In genomic region chr20:25624500-25624939, GRCh38 we compare ENCODE assay signal across 8 cellular contexts. TPM values are rescaled to one million over a fixed set of nuclear protein-coding genes. Genes with fewer than 3 reads are reported as not detected.
DNase-seq lines count a peak whose midpoint lies in the region; ATAC-seq, FAIRE-seq and TF ChIP-seq lines count a peak whose summit lies in the region.

No MANE protein-coding gene starts in this region.

- no peak for TF ChIP-seq CTCF in AG09309 (IDR thresholded peaks at IDR 0.05; ENCODE audit: control insufficient read depth, insufficient read depth, low read depth, low read length, missing control alignments)
- no peak for TF ChIP-seq CTCF in astrocyte of the cerebellum (IDR thresholded peaks at IDR 0.05; ENCODE audit: low read depth, low read length, missing control alignments)
- TF ChIP-seq CTCF in D721Med (IDR thresholded peaks at IDR 0.05; ENCODE audit: insufficient read depth, missing control alignments) = no peak

- no peaks in the 10 kb centered on the region for H3K27me3 Mint-ChIP-seq in IgD-negative memory B cell
- H3K27me3 Mint-ChIP-seq in memory B cell = no peaks in the 10 kb centered on the region

- H3K9me3 Mint-ChIP-seq in IgD-negative memory B cell (peaks cover 0 to 3% (median 0%) of the 10 kb centered on the region in 3 donors), memory B cell (peaks cover 3% of the 10 kb centered on the region)

- in situ Hi-C loops in astrocyte of the cerebellum (cut with HindIII; ENCODE audit: low sequenced_read_pairs) = no loop called here

- H3K4me3 Mint-ChIP-seq in IgD-negative memory B cell = peak overlapping the region; percentile 93 to 99 (median 97)
- H3K4me3 Mint-ChIP-seq in memory B cell = peak overlapping the region; percentile 97

- H3K4me1 Mint-ChIP-seq in IgD-negative memory B cell = peaks cover 14 to 31% (median 18%) of the 10 kb centered on the region in 3 donors
- peaks cover 20% of the 10 kb centered on the region for H3K4me1 Mint-ChIP-seq in memory B cell

- DNase-seq in AG09309 (ENCODE audit: low read depth) (no peak), astrocyte of the cerebellum (ENCODE audit: low read depth) (no peak), memory B cell (ENCODE audit: low spot score in 2 of 2) (no peak), aorta (no peak), NCI-H1930 (lab: John Stamatoyannopoulos, UW) (no peak), D721Med (ENCODE audit: insufficient read length, low spot score) (no peak)
- no peak for DNase-seq in stimulated activated CD4-positive, alpha-beta T cell treated with anti-CD3 and anti-CD28 coated beads, Interleukin-12 subunit alpha, Interleukin-12 subunit beta, amount 100 ng/mL, for 4 hours

- H3K9me3 ChIP-seq in aorta (ENCODE audit: control insufficient read depth, low read length) = no peaks in the 10 kb centered on the region

- ATAC-seq in memory B cell (ENCODE audit: low read depth) (no peak), aorta (ENCODE audit: low FRiP score) (no peak)

- peaks cover 2% of the 10 kb centered on the region for H3K36me3 Mint-ChIP-seq in IgD-negative memory B cell
- peaks cover 2% of the 10 kb centered on the region for H3K36me3 Mint-ChIP-seq in memory B cell

- H3K4me3 ChIP-seq in AG09309 (ENCODE audit: control insufficient read depth, low read depth, low read length) = peak overlapping the region; percentile 94
- peak overlapping the region; percentile 92 for H3K4me3 ChIP-seq in astrocyte of the cerebellum (ENCODE audit: low read depth, low read length)
- peak overlapping the region; percentile 8 to 46 for H3K4me3 ChIP-seq in aorta (ENCODE audit: low read length in 2 of 2)

- WGBS in aorta, 2 donors = 36 to 41% methylated on average over 17 of the region's 17 CpGs

- H3K27ac Mint-ChIP-seq in IgD-negative memory B cell (peak overlapping the region; percentile 85 to 96 (median 95)), memory B cell (peak overlapping the region; percentile 98)

- no peaks in the 10 kb centered on the region for H3K4me1 ChIP-seq in aorta (ENCODE audit: control insufficient read depth in 1 of 2, insufficient read depth in 2 of 2, low read length in 2 of 2)

- no peaks in the 10 kb centered on the region for H3K27me3 ChIP-seq in aorta (ENCODE audit: control insufficient read depth in 1 of 2, insufficient read depth in 2 of 2, low read length in 1 of 2)

- no peaks in the 10 kb centered on the region for H3K36me3 ChIP-seq in aorta (ENCODE audit: control insufficient read depth in 1 of 2, insufficient read depth in 2 of 2, low read length in 1 of 2)

- no peak for FAIRE-seq in D721Med (lab: Jason Lieb, UNC)

- intact Hi-C loops in aorta (cut with DNase I) = loop anchor here (5.0 kb wide), 4 partner anchors 37 to 117 kb away; partner anchors contain the start of genes NINL (in 1 of the 2) and ZNF337 (in 1 of the 2)

- peak overlapping the region in 1 of 2 donors; percentile 57 for H3K27ac ChIP-seq in aorta (ENCODE audit: low read depth in 1 of 2, low read length in 2 of 2)

RNA-seq across cellular contexts. Expression of gene NANP, which starts 0.7 kb away (rescaled TPM):
- polyA plus RNA-seq in IgD-negative memory B cell (0.73 TPM), aorta (1 to 10 TPM; 1.6 to 1.9 TPM)
- total RNA-seq in aorta = 1 to 10 TPM; 5.0 to 5.6 TPM

RNA-seq across cellular contexts. Expression of gene NINL, which starts 39.2 kb away (rescaled TPM):
- polyA plus RNA-seq in IgD-negative memory B cell = 1.8 TPM
- 10 to 100 TPM in 1 of 2 donors, 1 to 10 TPM in 1; 9.1 to 16.7 TPM for total RNA-seq in aorta
- 10 to 100 TPM in 1 of 2 donors, 1 to 10 TPM in 1; 6.0 to 28.3 TPM for polyA plus RNA-seq in aorta

Comparison
In these comparisons a context has a peak if more than half of its experiments do, and no peak if none do; other contexts are left out.
1. H3K4me3 ChIP-seq: peak in every context shown above with its lines; median percentile 94 in AG09309; 92 in astrocyte of the cerebellum; 27 in aorta.